Comparison of ENCODE assay signal across 18 cellular contexts in genomic region chr20:8943638-8944037, GRCh38.
"Had no signal": no experiment of that assay in that cellular context is flagged by ENCODE, and none has a peak within 500 bp of the region (broad histone marks: within the 10 kb centered on the region; RNA-seq: fewer than 3 reads in every experiment).

No MANE protein-coding gene starts in this region.

- DNase-seq: activated CD4-positive, alpha-beta T cell treated with anti-CD3 and anti-CD28 coated beads for 1 hour; activated CD4-positive, alpha-beta T cell treated with anti-CD3 and anti-CD28 coated beads, Interleukin-2, amount 50 U/mL, for 48 hours; activated CD8-positive, alpha-beta memory T cell treated with anti-CD3 and anti-CD28 coated beads, Interleukin-2, amount 10 ng/mL, durations not matched to agents 7 days and 5 days; activated gamma-delta T cell treated with Interleukin-2 at 50 U/mL for 16 hours; activated naive CD8-positive, alpha-beta T cell treated with anti-CD3 and anti-CD28 coated beads for 36 hours; activated T-cell treated with anti-CD3 and anti-CD28 coated beads, Interleukin-2, amount 50 U/mL, for 4 hours; anterior cingulate cortex; dermis blood vessel endothelial cell; immature natural killer cell; mammary epithelial cell; occipital lobe; stimulated activated naive B cell treated with anti-CD40 and anti-IgM and Interleukin-4, amounts not matched to agents 10 μg/mL and 1 μg/mL and 100 μg/mL, for 72 hours; SW 1271; testis had no signal

- H3K27ac ChIP-seq: breast epithelium, skin epidermis, testis had no signal

- H3K4me3 Mint-ChIP-seq: activated CD8-positive, alpha-beta memory T cell treated with anti-CD3 and anti-CD28 coated beads, Interleukin-2, amount 10 ng/mL, durations not matched to agents 7 days and 5 days; activated naive CD8-positive, alpha-beta T cell treated with anti-CD3 and anti-CD28 coated beads for 36 hours; activated T-cell treated with anti-CD3 and anti-CD28 coated beads, Interleukin-2, amount 50 U/mL, for 4 hours; immature natural killer cell; nephron; stimulated activated naive B cell treated with anti-CD40 and anti-IgM and Interleukin-4, amounts not matched to agents 10 μg/mL and 1 μg/mL and 100 μg/mL, for 72 hours; T-helper 2 cell treated with Interferon-gamma antibody and Interleukin-4, amounts not matched to agents 5 μg/mL and 100 μg/mL, for 36 hours had no signal

- H3K4me3 ChIP-seq: breast epithelium, skin epidermis, testis had no signal

- H3K4me1 ChIP-seq: breast epithelium had no signal

- ATAC-seq: activated CD8-positive, alpha-beta memory T cell treated with anti-CD3 and anti-CD28 coated beads, Interleukin-2, amount 10 ng/mL, durations not matched to agents 7 days and 5 days; activated T-cell treated with anti-CD3 and anti-CD28 coated beads, Interleukin-2, amount 50 U/mL, for 4 hours; stimulated activated naive B cell treated with anti-CD40 and anti-IgM and Interleukin-4, amounts not matched to agents 10 μg/mL and 1 μg/mL and 100 μg/mL, for 72 hours had no signal

- H3K27me3 ChIP-seq: breast epithelium, testis had no signal

- H3K9me3 ChIP-seq: breast epithelium, testis had no signal

- H3K27me3 Mint-ChIP-seq: activated CD8-positive, alpha-beta memory T cell treated with anti-CD3 and anti-CD28 coated beads, Interleukin-2, amount 10 ng/mL, durations not matched to agents 7 days and 5 days; activated naive CD8-positive, alpha-beta T cell treated with anti-CD3 and anti-CD28 coated beads for 36 hours; stimulated activated naive B cell treated with anti-CD40 and anti-IgM and Interleukin-4, amounts not matched to agents 10 μg/mL and 1 μg/mL and 100 μg/mL, for 72 hours had no signal

- H3K27ac Mint-ChIP-seq: activated CD8-positive, alpha-beta memory T cell treated with anti-CD3 and anti-CD28 coated beads, Interleukin-2, amount 10 ng/mL, durations not matched to agents 7 days and 5 days; activated naive CD8-positive, alpha-beta T cell treated with anti-CD3 and anti-CD28 coated beads for 36 hours; immature natural killer cell; nephron; stimulated activated naive B cell treated with anti-CD40 and anti-IgM and Interleukin-4, amounts not matched to agents 10 μg/mL and 1 μg/mL and 100 μg/mL, for 72 hours; T-helper 2 cell treated with Interferon-gamma antibody and Interleukin-4, amounts not matched to agents 5 μg/mL and 100 μg/mL, for 36 hours had no signal

- H3K36me3 Mint-ChIP-seq: activated CD8-positive, alpha-beta memory T cell treated with anti-CD3 and anti-CD28 coated beads, Interleukin-2, amount 10 ng/mL, durations not matched to agents 7 days and 5 days; activated naive CD8-positive, alpha-beta T cell treated with anti-CD3 and anti-CD28 coated beads for 36 hours; immature natural killer cell; stimulated activated naive B cell treated with anti-CD40 and anti-IgM and Interleukin-4, amounts not matched to agents 10 μg/mL and 1 μg/mL and 100 μg/mL, for 72 hours had no signal

- H3K4me1 Mint-ChIP-seq: activated CD8-positive, alpha-beta memory T cell treated with anti-CD3 and anti-CD28 coated beads, Interleukin-2, amount 10 ng/mL, durations not matched to agents 7 days and 5 days; activated naive CD8-positive, alpha-beta T cell treated with anti-CD3 and anti-CD28 coated beads for 36 hours; immature natural killer cell; stimulated activated naive B cell treated with anti-CD40 and anti-IgM and Interleukin-4, amounts not matched to agents 10 μg/mL and 1 μg/mL and 100 μg/mL, for 72 hours had no signal

- H3K9me3 Mint-ChIP-seq: activated naive CD8-positive, alpha-beta T cell treated with anti-CD3 and anti-CD28 coated beads for 36 hours; activated T-cell treated with anti-CD3 and anti-CD28 coated beads, Interleukin-2, amount 50 U/mL, for 4 hours; nephron; stimulated activated naive B cell treated with anti-CD40 and anti-IgM and Interleukin-4, amounts not matched to agents 10 μg/mL and 1 μg/mL and 100 μg/mL, for 72 hours; T-helper 2 cell treated with Interferon-gamma antibody and Interleukin-4, amounts not matched to agents 5 μg/mL and 100 μg/mL, for 36 hours had no signal

- H3K36me3 ChIP-seq: breast epithelium had no signal
